ENCODE assay signal across 15 cellular contexts in the genomic region with DNA sequence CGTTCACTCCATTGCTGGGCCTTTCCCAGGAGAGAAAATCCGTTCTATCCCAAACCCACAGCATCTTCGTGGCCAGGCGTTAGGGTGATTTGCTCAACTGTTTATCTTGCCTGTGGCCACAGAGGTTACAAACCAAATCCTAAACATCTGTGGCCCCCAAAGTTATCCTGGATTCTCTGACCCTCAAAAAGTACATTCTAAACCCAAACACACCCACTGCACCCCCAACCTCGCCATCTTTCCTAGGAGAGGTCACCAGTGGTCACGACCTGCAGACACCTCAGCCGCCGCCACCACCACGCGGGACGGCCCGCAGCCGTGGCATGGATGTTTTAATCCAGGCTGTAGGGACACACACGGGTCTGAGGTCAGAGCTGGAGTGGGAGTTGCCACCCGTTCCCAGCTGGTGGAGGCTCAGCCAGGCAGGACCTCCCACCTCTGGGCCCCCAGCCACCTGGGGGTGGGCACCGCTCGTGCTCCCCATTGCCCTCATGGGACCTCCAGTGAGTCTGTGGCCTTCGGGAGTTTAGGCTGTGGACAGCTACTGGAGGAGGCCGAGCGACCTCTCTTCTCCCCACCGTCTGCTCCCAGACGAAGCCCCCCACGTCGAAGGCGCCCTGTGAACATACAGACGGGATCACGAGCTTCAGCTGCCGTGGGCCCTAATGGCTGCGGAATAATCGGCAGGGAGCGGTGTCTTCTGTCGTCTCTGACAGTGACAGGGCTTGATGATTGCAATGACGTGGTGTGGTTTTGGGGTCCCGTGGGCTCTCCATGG.
DNase-seq lines count a peak whose midpoint lies in the region; ATAC-seq and TF ChIP-seq lines count a peak whose summit lies in the region.
"Had no signal": no experiment of that assay in that cellular context is flagged by ENCODE, and none has a peak within 500 bp of the region (broad histone marks: within the 10 kb centered on the region; RNA-seq: fewer than 3 reads in every experiment).

No MANE protein-coding gene starts in this region.

- H3K27me3 ChIP-seq in left ventricle myocardium inferior (ENCODE audit: low read depth) (peaks cover 42% of the 10 kb centered on the region), upper lobe of right lung (peaks cover 13% of the 10 kb centered on the region)

- H3K36me3 Mint-ChIP-seq in activated T-helper 2 cell treated with anti-CD3 and anti-CD28 coated beads, Interferon-gamma antibody, Interleukin-2, Interleukin-4, amounts not matched to agents 10 μg/mL and 5 μg/mL and 100 μg/mL, durations not matched to agents 14 hours and 24 hours and 36 hours (ENCODE audit: low read depth): no peaks in the 10 kb centered on the region

- no peak overlapping the region for H3K27ac ChIP-seq in left ventricle myocardium inferior (replicated peaks)
- H3K27ac ChIP-seq in coronary artery: no peak overlapping the region
- H3K27ac ChIP-seq in upper lobe of right lung: no peak overlapping the region
- H3K27ac ChIP-seq: C4-2B, GM23248, KMS-11 had no signal

- H3K9me3 Mint-ChIP-seq in activated T-helper 2 cell treated with anti-CD3 and anti-CD28 coated beads, Interferon-gamma antibody, Interleukin-2, Interleukin-4, amounts not matched to agents 10 μg/mL and 5 μg/mL and 100 μg/mL, durations not matched to agents 14 hours and 24 hours and 36 hours: no peaks in the 10 kb centered on the region

- H3K9me3 ChIP-seq in left ventricle myocardium inferior (replicated peaks): no peaks in the 10 kb centered on the region
- no peaks in the 10 kb centered on the region for H3K9me3 ChIP-seq in upper lobe of right lung

- no peak overlapping the region for H3K4me3 Mint-ChIP-seq in activated T-helper 2 cell treated with anti-CD3 and anti-CD28 coated beads, Interferon-gamma antibody, Interleukin-2, Interleukin-4, amounts not matched to agents 10 μg/mL and 5 μg/mL and 100 μg/mL, durations not matched to agents 14 hours and 24 hours and 36 hours (ENCODE audit: low read depth)

- H3K4me3 ChIP-seq in left ventricle myocardium inferior (no peak overlapping the region), coronary artery (no peak overlapping the region), upper lobe of right lung (no peak overlapping the region)
- H3K4me3 ChIP-seq: GM23248 had no signal

- intact Hi-C loops in cardiac septum (cut with DNase I): no loop called here
- intact Hi-C loops in left ventricle myocardium inferior (cut with micrococcal nuclease): no loop called here
- intact Hi-C loops in upper lobe of right lung (cut with DNase I): no loop called here
- intact Hi-C loops in sciatic nerve (cut with DNase I): no loop called here
- intact Hi-C loops in activated T-helper 2 cell treated with anti-CD3 and anti-CD28 coated beads, Interferon-gamma antibody, Interleukin-2, Interleukin-4, amounts not matched to agents 10 μg/mL and 5 μg/mL and 100 μg/mL, durations not matched to agents 14 hours and 24 hours and 36 hours (cut with micrococcal nuclease): no loop called here

- no peaks in the 10 kb centered on the region for H3K27me3 Mint-ChIP-seq in activated T-helper 2 cell treated with anti-CD3 and anti-CD28 coated beads, Interferon-gamma antibody, Interleukin-2, Interleukin-4, amounts not matched to agents 10 μg/mL and 5 μg/mL and 100 μg/mL, durations not matched to agents 14 hours and 24 hours and 36 hours (ENCODE audit: low read depth)

- no peak for TF ChIP-seq CTCF in left ventricle myocardium inferior (IDR thresholded peaks at IDR 0.05; ENCODE audit: borderline replicate concordance)
- TF ChIP-seq CTCF in coronary artery (IDR thresholded peaks at IDR 0.05): no peak
- TF ChIP-seq CTCF in upper lobe of right lung (IDR thresholded peaks at IDR 0.05): no peak

- no peaks in the 10 kb centered on the region for H3K4me1 ChIP-seq in left ventricle myocardium inferior
- no peaks in the 10 kb centered on the region for H3K4me1 ChIP-seq in upper lobe of right lung

- H3K4me1 Mint-ChIP-seq in activated T-helper 2 cell treated with anti-CD3 and anti-CD28 coated beads, Interferon-gamma antibody, Interleukin-2, Interleukin-4, amounts not matched to agents 10 μg/mL and 5 μg/mL and 100 μg/mL, durations not matched to agents 14 hours and 24 hours and 36 hours (ENCODE audit: low read depth): no peaks in the 10 kb centered on the region

- H3K36me3 ChIP-seq in left ventricle myocardium inferior (no peaks in the 10 kb centered on the region), upper lobe of right lung (no peaks in the 10 kb centered on the region)

- ATAC-seq in upper lobe of right lung (no peak), sciatic nerve (no peak)

- DNase-seq in cardiac septum (ENCODE audit: low spot score): peak; percentile 72
- DNase-seq in left ventricle myocardium inferior: no peak
- peak; percentile 56 for DNase-seq in coronary artery (ENCODE audit: low spot score)
- DNase-seq in mesenteric fat pad (ENCODE audit: low spot score): peak; percentile 77
- DNase-seq in upper lobe of right lung: peak; percentile 60
- DNase-seq in sciatic nerve (ENCODE audit: low spot score): no peak
- DNase-seq in activated T-helper 2 cell treated with anti-CD3 and anti-CD28 coated beads, Interferon-gamma antibody, Interleukin-2, Interleukin-4, amounts not matched to agents 10 μg/mL and 5 μg/mL and 100 μg/mL, durations not matched to agents 14 hours and 24 hours and 36 hours (ENCODE audit: low spot score): no peak
- DNase-seq: GM23248, HCEC 1CT, MV-4-11, NCI-H1417, NCI-H187, NCI-H2107 had no signal

- no peak overlapping the region for H3K27ac Mint-ChIP-seq in activated T-helper 2 cell treated with anti-CD3 and anti-CD28 coated beads, Interferon-gamma antibody, Interleukin-2, Interleukin-4, amounts not matched to agents 10 μg/mL and 5 μg/mL and 100 μg/mL, durations not matched to agents 14 hours and 24 hours and 36 hours

Comparison
In these comparisons a context has a peak if more than half of its experiments do, and no peak if none do; other contexts are left out.
1. DNase-seq: peak in cardiac septum (single experiment), coronary artery (single experiment), mesenteric fat pad (single experiment) and upper lobe of right lung (single experiment); none in left ventricle myocardium inferior (single experiment), sciatic nerve (single experiment) and activated T-helper 2 cell treated with anti-CD3 and anti-CD28 coated beads, Interferon-gamma antibody, Interleukin-2, Interleukin-4, amounts not matched to agents 10 μg/mL and 5 μg/mL and 100 μg/mL, durations not matched to agents 14 hours and 24 hours and 36 hours (single experiment).